In genomic region chr4:185995665-185996064, GRCh38 we compare ENCODE assay signal across 9 cellular contexts.
"Had no signal": no experiment of that assay in that cellular context is flagged by ENCODE, and none has a peak within 500 bp of the region (broad histone marks: within the 10 kb centered on the region; RNA-seq: fewer than 3 reads in every experiment).

No MANE protein-coding gene starts in this region.

- DNase-seq: GM23248, GOT3, H7, H9, HCEC 1CT, HFFc6 had no signal

- H3K4me3 Mint-ChIP-seq: GM23338, H9, HFFc6 had no signal

- H3K27ac Mint-ChIP-seq: GM23338, H9, HFFc6 had no signal

- H3K27ac ChIP-seq: GM23248 had no signal

- H3K36me3 ChIP-seq: HAP-1 had no signal

- ATAC-seq: GM23338, HCT116 had no signal

- H3K9me3 Mint-ChIP-seq: HFFc6 had no signal

- H3K4me3 ChIP-seq: GM23248, GM23338, HAP-1 had no signal

- H3K9me3 ChIP-seq: HAP-1 had no signal

- H3K4me1 ChIP-seq: HAP-1 had no signal
